ENCODE assay signal across 2 cellular contexts in the genomic region with DNA sequence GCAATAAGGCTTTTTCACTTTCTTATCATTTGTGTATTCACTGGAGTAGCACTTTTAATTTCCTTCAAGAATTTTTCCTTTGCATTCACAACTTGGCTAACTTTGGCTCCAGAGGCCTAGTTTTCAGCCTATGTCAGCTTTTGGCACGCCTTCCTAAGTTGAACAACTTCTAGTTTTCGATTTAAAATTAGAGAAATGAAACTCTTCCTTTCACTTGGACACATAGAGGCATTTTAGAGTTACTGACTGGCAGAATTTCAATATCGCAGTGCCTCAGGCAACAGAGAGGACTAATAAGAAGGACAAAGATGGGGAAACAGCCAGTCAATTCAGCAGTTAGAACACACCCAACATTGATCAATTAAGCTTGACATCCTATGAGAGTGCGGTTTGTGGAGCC.
TF ChIP-seq lines count a peak whose summit lies in the region.

No MANE protein-coding gene starts in this region.

TF ChIP-seq in GM23338, 12 proteins besides CTCF, POLR2A, EP300 and RAD21:
- TF ChIP-seq, protein P1, sequence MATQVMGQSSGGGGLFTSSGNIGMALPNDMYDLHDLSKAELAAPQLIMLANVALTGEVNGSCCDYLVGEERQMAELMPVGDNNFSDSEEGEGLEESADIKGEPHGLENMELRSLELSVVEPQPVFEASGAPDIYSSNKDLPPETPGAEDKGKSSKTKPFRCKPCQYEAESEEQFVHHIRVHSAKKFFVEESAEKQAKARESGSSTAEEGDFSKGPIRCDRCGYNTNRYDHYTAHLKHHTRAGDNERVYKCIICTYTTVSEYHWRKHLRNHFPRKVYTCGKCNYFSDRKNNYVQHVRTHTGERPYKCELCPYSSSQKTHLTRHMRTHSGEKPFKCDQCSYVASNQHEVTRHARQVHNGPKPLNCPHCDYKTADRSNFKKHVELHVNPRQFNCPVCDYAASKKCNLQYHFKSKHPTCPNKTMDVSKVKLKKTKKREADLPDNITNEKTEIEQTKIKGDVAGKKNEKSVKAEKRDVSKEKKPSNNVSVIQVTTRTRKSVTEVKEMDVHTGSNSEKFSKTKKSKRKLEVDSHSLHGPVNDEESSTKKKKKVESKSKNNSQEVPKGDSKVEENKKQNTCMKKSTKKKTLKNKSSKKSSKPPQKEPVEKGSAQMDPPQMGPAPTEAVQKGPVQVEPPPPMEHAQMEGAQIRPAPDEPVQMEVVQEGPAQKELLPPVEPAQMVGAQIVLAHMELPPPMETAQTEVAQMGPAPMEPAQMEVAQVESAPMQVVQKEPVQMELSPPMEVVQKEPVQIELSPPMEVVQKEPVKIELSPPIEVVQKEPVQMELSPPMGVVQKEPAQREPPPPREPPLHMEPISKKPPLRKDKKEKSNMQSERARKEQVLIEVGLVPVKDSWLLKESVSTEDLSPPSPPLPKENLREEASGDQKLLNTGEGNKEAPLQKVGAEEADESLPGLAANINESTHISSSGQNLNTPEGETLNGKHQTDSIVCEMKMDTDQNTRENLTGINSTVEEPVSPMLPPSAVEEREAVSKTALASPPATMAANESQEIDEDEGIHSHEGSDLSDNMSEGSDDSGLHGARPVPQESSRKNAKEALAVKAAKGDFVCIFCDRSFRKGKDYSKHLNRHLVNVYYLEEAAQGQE (IDR thresholded peaks at IDR 0.05; ENCODE audit: unreplicated experiment), result no peak
- no peak for TF ChIP-seq EZH2phosphoT487 (IDR thresholded peaks at IDR 0.05; ENCODE audit: unreplicated experiment)
- TF ChIP-seq POLR2AphosphoS5 (IDR thresholded peaks at IDR 0.05; ENCODE audit: low read depth), result no peak
- TF ChIP-seq, protein P2, sequence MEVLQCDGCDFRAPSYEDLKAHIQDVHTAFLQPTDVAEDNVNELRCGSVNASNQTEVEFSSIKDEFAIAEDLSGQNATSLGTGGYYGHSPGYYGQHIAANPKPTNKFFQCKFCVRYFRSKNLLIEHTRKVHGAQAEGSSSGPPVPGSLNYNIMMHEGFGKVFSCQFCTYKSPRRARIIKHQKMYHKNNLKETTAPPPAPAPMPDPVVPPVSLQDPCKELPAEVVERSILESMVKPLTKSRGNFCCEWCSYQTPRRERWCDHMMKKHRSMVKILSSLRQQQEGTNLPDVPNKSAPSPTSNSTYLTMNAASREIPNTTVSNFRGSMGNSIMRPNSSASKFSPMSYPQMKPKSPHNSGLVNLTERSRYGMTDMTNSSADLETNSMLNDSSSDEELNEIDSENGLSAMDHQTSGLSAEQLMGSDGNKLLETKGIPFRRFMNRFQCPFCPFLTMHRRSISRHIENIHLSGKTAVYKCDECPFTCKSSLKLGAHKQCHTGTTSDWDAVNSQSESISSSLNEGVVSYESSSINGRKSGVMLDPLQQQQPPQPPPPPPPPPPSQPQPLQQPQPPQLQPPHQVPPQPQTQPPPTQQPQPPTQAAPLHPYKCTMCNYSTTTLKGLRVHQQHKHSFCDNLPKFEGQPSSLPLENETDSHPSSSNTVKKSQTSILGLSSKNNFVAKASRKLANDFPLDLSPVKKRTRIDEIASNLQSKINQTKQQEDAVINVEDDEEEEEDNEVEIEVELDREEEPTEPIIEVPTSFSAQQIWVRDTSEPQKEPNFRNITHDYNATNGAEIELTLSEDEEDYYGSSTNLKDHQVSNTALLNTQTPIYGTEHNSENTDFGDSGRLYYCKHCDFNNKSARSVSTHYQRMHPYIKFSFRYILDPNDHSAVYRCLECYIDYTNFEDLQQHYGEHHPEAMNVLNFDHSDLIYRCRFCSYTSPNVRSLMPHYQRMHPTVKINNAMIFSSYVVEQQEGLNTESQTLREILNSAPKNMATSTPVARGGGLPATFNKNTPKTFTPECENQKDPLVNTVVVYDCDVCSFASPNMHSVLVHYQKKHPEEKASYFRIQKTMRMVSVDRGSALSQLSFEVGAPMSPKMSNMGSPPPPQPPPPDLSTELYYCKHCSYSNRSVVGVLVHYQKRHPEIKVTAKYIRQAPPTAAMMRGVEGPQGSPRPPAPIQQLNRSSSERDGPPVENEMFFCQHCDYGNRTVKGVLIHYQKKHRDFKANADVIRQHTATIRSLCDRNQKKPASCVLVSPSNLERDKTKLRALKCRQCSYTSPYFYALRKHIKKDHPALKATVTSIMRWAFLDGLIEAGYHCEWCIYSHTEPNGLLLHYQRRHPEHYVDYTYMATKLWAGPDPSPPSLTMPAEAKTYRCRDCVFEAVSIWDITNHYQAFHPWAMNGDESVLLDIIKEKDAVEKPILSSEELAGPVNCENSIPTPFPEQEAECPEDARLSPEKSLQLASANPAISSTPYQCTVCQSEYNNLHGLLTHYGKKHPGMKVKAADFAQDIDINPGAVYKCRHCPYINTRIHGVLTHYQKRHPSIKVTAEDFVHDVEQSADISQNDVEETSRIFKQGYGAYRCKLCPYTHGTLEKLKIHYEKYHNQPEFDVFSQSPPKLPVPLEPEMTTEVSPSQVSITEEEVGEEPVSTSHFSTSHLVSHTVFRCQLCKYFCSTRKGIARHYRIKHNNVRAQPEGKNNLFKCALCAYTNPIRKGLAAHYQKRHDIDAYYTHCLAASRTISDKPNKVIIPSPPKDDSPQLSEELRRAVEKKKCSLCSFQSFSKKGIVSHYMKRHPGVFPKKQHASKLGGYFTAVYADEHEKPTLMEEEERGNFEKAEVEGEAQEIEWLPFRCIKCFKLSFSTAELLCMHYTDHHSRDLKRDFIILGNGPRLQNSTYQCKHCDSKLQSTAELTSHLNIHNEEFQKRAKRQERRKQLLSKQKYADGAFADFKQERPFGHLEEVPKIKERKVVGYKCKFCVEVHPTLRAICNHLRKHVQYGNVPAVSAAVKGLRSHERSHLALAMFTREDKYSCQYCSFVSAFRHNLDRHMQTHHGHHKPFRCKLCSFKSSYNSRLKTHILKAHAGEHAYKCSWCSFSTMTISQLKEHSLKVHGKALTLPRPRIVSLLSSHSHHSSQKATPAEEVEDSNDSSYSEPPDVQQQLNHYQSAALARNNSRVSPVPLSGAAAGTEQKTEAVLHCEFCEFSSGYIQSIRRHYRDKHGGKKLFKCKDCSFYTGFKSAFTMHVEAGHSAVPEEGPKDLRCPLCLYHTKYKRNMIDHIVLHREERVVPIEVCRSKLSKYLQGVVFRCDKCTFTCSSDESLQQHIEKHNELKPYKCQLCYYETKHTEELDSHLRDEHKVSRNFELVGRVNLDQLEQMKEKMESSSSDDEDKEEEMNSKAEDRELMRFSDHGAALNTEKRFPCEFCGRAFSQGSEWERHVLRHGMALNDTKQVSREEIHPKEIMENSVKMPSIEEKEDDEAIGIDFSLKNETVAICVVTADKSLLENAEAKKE (CRISPR knock-in tag; IDR thresholded peaks at IDR 0.05), result no peak
- TF ChIP-seq CREB1 (CRISPR knock-in tag; IDR thresholded peaks at IDR 0.05; ENCODE audit: low read depth), result no peak
- no peak for TF ChIP-seq JUNB (IDR thresholded peaks at IDR 0.05; ENCODE audit: unreplicated experiment)

TF ChIP-seq in GM12878, 131 proteins besides CTCF, POLR2A, EP300 and RAD21:
- TF ChIP-seq ATF7 (IDR thresholded peaks at IDR 0.05; ENCODE audit: low read depth), result no peak
- TF ChIP-seq IKZF1 (conservative IDR thresholded peaks at IDR 0.05), result 0 out of 2 replicates have a peak, but pooled peaks have one; percentile 15
